Comparison of ENCODE assay signal across 8 cellular contexts in genomic region chr11:62664405-62665074, GRCh38. TPM values are rescaled to one million over a fixed set of nuclear protein-coding genes. Genes with fewer than 3 reads are reported as not detected.
A peak's percentile ranks its signal among the peaks of the same experiment; 100 is the strongest.
DNase-seq lines count a peak whose midpoint lies in the region; ATAC-seq and TF ChIP-seq lines count a peak whose summit lies in the region.

No MANE protein-coding gene starts in this region.

- peak overlapping the region; percentile 76 for H3K4me2 ChIP-seq in Karpas-422 (ENCODE audit: low read depth, low read length, poor library complexity, severe bottlenecking)
- H3K4me2 ChIP-seq in SK-N-SH: peak overlapping the region; percentile 96

- H3K9me2 ChIP-seq in Karpas-422 (replicated peaks; ENCODE audit: insufficient read depth, low read length) (no peaks in the 10 kb centered on the region), SK-N-SH (no peaks in the 10 kb centered on the region)

- H3K36me3 ChIP-seq in Karpas-422 (ENCODE audit: insufficient read depth, low read length) (peaks cover 17% of the 10 kb centered on the region), SK-N-SH (replicated peaks in 1 of 2; ENCODE audit: control insufficient read depth in 1 of 2, insufficient read depth in 2 of 2, low read length in 1 of 2) (peaks cover 20 to 44% of the 10 kb centered on the region in 2 experiments)

- intact Hi-C loops in left colon (cut with DNase I, micrococcal nuclease): no loop called here

- H3K9me3 ChIP-seq in Karpas-422 (ENCODE audit: low read length): no peaks in the 10 kb centered on the region
- H3K9me3 ChIP-seq in SK-N-SH: no peaks in the 10 kb centered on the region

- peak; percentile 89 for DNase-seq in Karpas-422
- DNase-seq in SK-N-SH: peak; percentile 73
- DNase-seq in cardiac fibroblast (ENCODE audit: low read depth in 2 of 2): peak; percentile 52 to 57
- peak in 1 of 2 donors; percentile 68 for DNase-seq in left colon
- DNase-seq in stimulated activated CD8-positive, alpha-beta memory T cell treated with anti-CD3 and anti-CD28 coated beads, Interleukin-12 subunit alpha, Interleukin-12 subunit beta, amount 100 ng/mL, for 1 hour (ENCODE audit: low read depth): peak; percentile 25
- no peak for DNase-seq in cortex of kidney (lab: John Stamatoyannopoulos, UW)

- no peak for TF ChIP-seq EP300 in SK-N-SH (IDR thresholded peaks at IDR 0.05; ENCODE audit: borderline replicate concordance in 1 of 2, low read depth in 1 of 2, low read length in 1 of 2)

- peak overlapping the region; percentile 88 for H3K27ac ChIP-seq in Karpas-422 (ENCODE audit: low read length)
- peak overlapping the region; percentile 91 to 92 for H3K27ac ChIP-seq in SK-N-SH (ENCODE audit: low read depth in 2 of 2, low read length in 1 of 2)

- peaks cover 30% of the 10 kb centered on the region for H3K4me1 ChIP-seq in Karpas-422 (ENCODE audit: low read length)
- peaks cover 10 to 15% of the 10 kb centered on the region in 2 experiments; a peak in 3 of 4 replicates for H3K4me1 ChIP-seq in SK-N-SH (ENCODE audit: control insufficient read depth in 1 of 2, insufficient read depth in 2 of 2, low read depth in 1 of 2, low read length in 1 of 2)

- H2AFZ ChIP-seq in Karpas-422 (ENCODE audit: low read length) (peak overlapping the region; percentile 84; the same call in 1 of the 2 replicates), SK-N-SH (ENCODE audit: low read depth) (peak overlapping the region; percentile 66; the same call in 1 of the 2 replicates)

- ATAC-seq in GM21786 (IDR thresholded peaks at IDR 0.05; ENCODE audit: unreplicated experiment) (peak; percentile 25), left colon (peak; percentile 60)

- CTCF ChIA-PET in SK-N-SH (lab: Yijun Ruan, JAX): interaction anchor here (0.9 to 1.7 kb wide), 10 partner anchors 12 to 270 kb away, joined by 3 to 7 read pairs (median 4); partner anchors contain the start of genes EML3, GANAB, INTS5 and SLC3A2

- peak overlapping the region; percentile 100 for H3K9ac ChIP-seq in Karpas-422 (ENCODE audit: low read length)
- peak overlapping the region; percentile 92 for H3K9ac ChIP-seq in SK-N-SH

- H3K4me3 ChIP-seq in GM08714 (ENCODE audit: low read length) (peak overlapping the region; percentile 83), Karpas-422 (ENCODE audit: low read length) (peak overlapping the region; percentile 100), SK-N-SH (ENCODE audit: low read depth in 2 of 2, low read length in 1 of 2) (peak overlapping the region; percentile 78 to 95), cardiac fibroblast (replicated peaks in 1 of 2; ENCODE audit: low read depth in 2 of 2, low read length in 2 of 2) (peak overlapping the region; percentile 60 to 84)

- peaks cover 28% of the 10 kb centered on the region for H3F3A ChIP-seq in SK-N-SH (replicated peaks; ENCODE audit: insufficient read depth)

- TF ChIP-seq RAD21 in SK-N-SH (IDR thresholded peaks at IDR 0.05; ENCODE audit: low read length): no peak

- POLR2A ChIA-PET in SK-N-SH (lab: Yijun Ruan, JAX): interaction anchor here (0.5 to 3.7 kb wide), 37 partner anchors 8 to 269 kb away, joined by 3 to 52 read pairs (median 9); partner anchors contain the start of genes B3GAT3, BSCL2, EEF1G and EML3

- TF ChIP-seq CTCF in SK-N-SH (IDR thresholded peaks at IDR 0.05) (no peak), cardiac fibroblast (IDR thresholded peaks at IDR 0.05; ENCODE audit: low read depth, low read length) (no peak)

- H3K79me2 ChIP-seq in Karpas-422 (ENCODE audit: low read length): peaks cover 47% of the 10 kb centered on the region
- H3K79me2 ChIP-seq in SK-N-SH (ENCODE audit: insufficient read depth): peaks cover 60% of the 10 kb centered on the region

- H4K20me1 ChIP-seq in Karpas-422 (ENCODE audit: insufficient read depth, low read depth, low read length): no peaks in the 10 kb centered on the region; the same call in 1 of the 2 replicates
- H4K20me1 ChIP-seq in SK-N-SH (ENCODE audit: insufficient read depth): no peaks in the 10 kb centered on the region

- H3K27me3 ChIP-seq in Karpas-422 (ENCODE audit: low read length) (no peaks in the 10 kb centered on the region), SK-N-SH (ENCODE audit: insufficient read depth) (no peaks in the 10 kb centered on the region)

- WGBS in SK-N-SH (ENCODE audit: low lambda C conversion rate): 1% methylated on average over 27 of the region's 36 CpGs

TF ChIP-seq in SK-N-SH, 30 proteins besides CTCF, POLR2A, EP300 and RAD21 (continues in another document):
- TF ChIP-seq MXI1 (IDR thresholded peaks at IDR 0.05; ENCODE audit: low read depth, low read length) (no peak; the same call in 1 of the 2 replicates), MAX (IDR thresholded peaks at IDR 0.05; ENCODE audit: low read depth) (no peak), USF2 (IDR thresholded peaks at IDR 0.05; ENCODE audit: borderline replicate concordance, low read depth, low read length) (no peak), REST (IDR thresholded peaks at IDR 0.05; ENCODE audit: low read depth, low read length) (no peak), CHD2 (IDR thresholded peaks at IDR 0.05; ENCODE audit: low read length, partially characterized antibody) (no peak), RCOR1 (IDR thresholded peaks at IDR 0.05; ENCODE audit: low read length) (no peak), FOXM1 (IDR thresholded peaks at IDR 0.05; ENCODE audit: low read depth) (no peak)

RNA-seq across cellular contexts. Expression of gene C11orf98, which starts 0.5 kb away (rescaled TPM):
- total RNA-seq in Karpas-422 (2014; rRNA removed; shearing (Covaris generic); ENCODE audit: low replicate concordance): 83.6 and 158 TPM in 2 replicates
- 90.1 and 126 TPM in 2 replicates for polyA plus RNA-seq in SK-N-SH (2012; rRNA removed)
- polyA plus RNA-seq in SK-N-SH (2012; cell fraction: cytosol; rRNA removed): 90.3 and 96.3 TPM in 2 replicates
- 111 and 131 TPM in 2 replicates for polyA plus RNA-seq in SK-N-SH (2012; cell fraction: nucleus; rRNA removed)
- 10 to 100 TPM; 53.9 to 65.0 TPM for total RNA-seq in left colon

RNA-seq across cellular contexts. Expression of gene CSKMT, which starts 0.6 kb away (rescaled TPM):
- total RNA-seq in Karpas-422 (2014; rRNA removed; shearing (Covaris generic); ENCODE audit: low replicate concordance): 4.5 and 8.2 TPM in 2 replicates
- 9.5 and 11.1 TPM in 2 replicates for polyA plus RNA-seq in SK-N-SH (2012; rRNA removed)
- 4.1 and 5.2 TPM in 2 replicates for polyA plus RNA-seq in SK-N-SH (2012; cell fraction: cytosol; rRNA removed)
- 29.4 and 57.3 TPM in 2 replicates for polyA plus RNA-seq in SK-N-SH (2012; cell fraction: nucleus; rRNA removed)
- 10 to 100 TPM; 14.0 to 15.1 TPM for total RNA-seq in left colon

RNA-seq across cellular contexts. Expression of gene UQCC3, which starts 6.9 kb away (rescaled TPM):
- total RNA-seq in Karpas-422 (2014; rRNA removed; shearing (Covaris generic); ENCODE audit: low replicate concordance): 13.9 and 27.3 TPM in 2 replicates
- polyA plus RNA-seq in SK-N-SH (2012; rRNA removed): 22.7 and 24.8 TPM in 2 replicates
- 16.3 and 23.0 TPM in 2 replicates for polyA plus RNA-seq in SK-N-SH (2012; cell fraction: cytosol; rRNA removed)
- 6.4 and 15.5 TPM in 2 replicates for polyA plus RNA-seq in SK-N-SH (2012; cell fraction: nucleus; rRNA removed)
- total RNA-seq in left colon: 10 to 100 TPM; 13.2 to 13.3 TPM

RNA-seq across cellular contexts. Expression of gene LBHD1, which starts 7.5 kb away (rescaled TPM):
- 18.4 and 28.8 TPM in 2 replicates for total RNA-seq in Karpas-422 (2014; rRNA removed; shearing (Covaris generic); ENCODE audit: low replicate concordance)
- polyA plus RNA-seq in SK-N-SH (2012; rRNA removed): 9.7 and 12.0 TPM in 2 replicates
- polyA plus RNA-seq in SK-N-SH (2012; cell fraction: cytosol; rRNA removed): 5.5 and 6.3 TPM in 2 replicates
- 56.3 and 74.8 TPM in 2 replicates for polyA plus RNA-seq in SK-N-SH (2012; cell fraction: nucleus; rRNA removed)
- total RNA-seq in left colon: 10 to 100 TPM in 1 of 2 donors, 1 to 10 TPM in 1; 6.5 to 12.8 TPM

RNA-seq across cellular contexts. Expression of gene INTS5, which starts 11.4 kb away (rescaled TPM):
- 17.4 and 26.0 TPM in 2 replicates for total RNA-seq in Karpas-422 (2014; rRNA removed; shearing (Covaris generic); ENCODE audit: low replicate concordance)
- polyA plus RNA-seq in SK-N-SH (2012; rRNA removed): 11.7 and 13.4 TPM in 2 replicates
- 5.9 and 9.8 TPM in 2 replicates for polyA plus RNA-seq in SK-N-SH (2012; cell fraction: cytosol; rRNA removed)
- 9.3 and 10.5 TPM in 2 replicates for polyA plus RNA-seq in SK-N-SH (2012; cell fraction: nucleus; rRNA removed)
- total RNA-seq in left colon: 10 to 100 TPM; 16.6 to 17.1 TPM
